Comparison of ENCODE assay signal across 12 cellular contexts in the genomic region with DNA sequence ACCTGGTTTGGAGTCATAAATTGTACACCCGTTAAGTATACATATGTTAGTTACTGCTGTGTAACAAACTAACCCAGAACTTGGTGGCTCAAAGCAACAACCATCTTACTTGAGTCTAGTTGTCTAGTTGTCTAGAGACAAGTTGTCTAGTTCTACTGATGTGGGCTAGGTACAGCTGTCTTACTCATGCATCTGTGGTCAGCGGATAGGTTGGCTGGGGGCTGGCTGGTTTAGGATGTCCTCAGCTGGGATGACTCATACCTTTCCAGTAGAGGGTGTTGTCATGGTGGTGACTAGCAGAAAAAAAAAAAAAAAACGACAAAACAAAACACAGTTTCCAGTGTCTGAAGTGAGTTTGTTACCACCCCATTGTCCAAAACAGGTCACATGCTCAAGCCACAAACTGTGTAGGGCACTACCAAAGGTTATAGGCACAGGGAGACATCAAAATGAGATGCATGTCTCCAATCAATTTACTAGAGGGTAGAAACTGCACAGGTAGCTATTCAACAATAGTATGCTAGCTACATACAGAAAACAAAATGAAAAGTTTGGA.
DNase-seq lines count a peak whose midpoint lies in the region; ATAC-seq and TF ChIP-seq lines count a peak whose summit lies in the region.
"Had no signal": no experiment of that assay in that cellular context is flagged by ENCODE, and none has a peak within 500 bp of the region (broad histone marks: within the 10 kb centered on the region; RNA-seq: fewer than 3 reads in every experiment).

No MANE protein-coding gene starts in this region.

- H3K27ac ChIP-seq in RWPE2 (ENCODE audit: poor library complexity, severe bottlenecking) (no peak overlapping the region), caudate nucleus (ENCODE audit: low read depth, low read length) (no peak overlapping the region)
- H3K27ac ChIP-seq: Peyer's patch, WERI-Rb-1 had no signal

- TF ChIP-seq CTCF in RWPE2 (IDR thresholded peaks at IDR 0.05; ENCODE audit: poor library complexity, severe bottlenecking) (no peak), fibroblast of villous mesenchyme (IDR thresholded peaks at IDR 0.05; ENCODE audit: insufficient read depth, low read depth, low read length) (no peak)

- ATAC-seq in RWPE2 (ENCODE audit: low read depth) = peak; percentile 94
- no peak for ATAC-seq in GM19467 (IDR thresholded peaks at IDR 0.05; ENCODE audit: unreplicated experiment)
- no peak for ATAC-seq in GM18520 (IDR thresholded peaks at IDR 0.05; ENCODE audit: unreplicated experiment)

- H3K4me3 ChIP-seq in RWPE2 (ENCODE audit: severe bottlenecking) (no peak overlapping the region), fibroblast of villous mesenchyme (ENCODE audit: low read depth, low read length) (no peak overlapping the region)
- H3K4me3 ChIP-seq: Peyer's patch had no signal

- no peaks in the 10 kb centered on the region for H3K27me3 ChIP-seq in RWPE2 (ENCODE audit: insufficient read depth, poor library complexity, severe bottlenecking)
- H3K27me3 ChIP-seq: Peyer's patch had no signal

- H3K9me3 ChIP-seq in RWPE2 (ENCODE audit: severe bottlenecking) = no peaks in the 10 kb centered on the region
- H3K9me3 ChIP-seq: Peyer's patch had no signal

- no peaks in the 10 kb centered on the region for H3K36me3 ChIP-seq in RWPE2 (ENCODE audit: low read depth)
- H3K36me3 ChIP-seq: Peyer's patch, WERI-Rb-1 had no signal

- no peaks in the 10 kb centered on the region for H3K4me1 ChIP-seq in RWPE2 (ENCODE audit: insufficient read depth, poor library complexity, severe bottlenecking)

- DNase-seq in AG20443 (ENCODE audit: low spot score) = peak; percentile 65
- peak; percentile 84 for DNase-seq in H4 (ENCODE audit: low spot score)
- no peak for DNase-seq in RWPE2 (ENCODE audit: low spot score)
- peak; percentile 33 for DNase-seq in fibroblast of villous mesenchyme (ENCODE audit: low read depth)
- no peak for DNase-seq in caudate nucleus (lab: John Stamatoyannopoulos, UW)
- no peak for DNase-seq in HuH-7.5 (ENCODE audit: low spot score)
- DNase-seq: Calu3, NCI-H2081 treated with DMSO at 0.1 percent for 48 hours, Peyer's patch, WERI-Rb-1 had no signal

Comparison
In these comparisons a context has a peak if more than half of its experiments do, and no peak if none do; other contexts are left out.
1. DNase-seq: peak in AG20443 (single experiment), H4 (single experiment) and fibroblast of villous mesenchyme (single experiment); none in RWPE2 (single experiment), caudate nucleus (0 of 61) and HuH-7.5 (single experiment).